ENCODE assay signal across 2 cellular contexts in the genomic region with DNA sequence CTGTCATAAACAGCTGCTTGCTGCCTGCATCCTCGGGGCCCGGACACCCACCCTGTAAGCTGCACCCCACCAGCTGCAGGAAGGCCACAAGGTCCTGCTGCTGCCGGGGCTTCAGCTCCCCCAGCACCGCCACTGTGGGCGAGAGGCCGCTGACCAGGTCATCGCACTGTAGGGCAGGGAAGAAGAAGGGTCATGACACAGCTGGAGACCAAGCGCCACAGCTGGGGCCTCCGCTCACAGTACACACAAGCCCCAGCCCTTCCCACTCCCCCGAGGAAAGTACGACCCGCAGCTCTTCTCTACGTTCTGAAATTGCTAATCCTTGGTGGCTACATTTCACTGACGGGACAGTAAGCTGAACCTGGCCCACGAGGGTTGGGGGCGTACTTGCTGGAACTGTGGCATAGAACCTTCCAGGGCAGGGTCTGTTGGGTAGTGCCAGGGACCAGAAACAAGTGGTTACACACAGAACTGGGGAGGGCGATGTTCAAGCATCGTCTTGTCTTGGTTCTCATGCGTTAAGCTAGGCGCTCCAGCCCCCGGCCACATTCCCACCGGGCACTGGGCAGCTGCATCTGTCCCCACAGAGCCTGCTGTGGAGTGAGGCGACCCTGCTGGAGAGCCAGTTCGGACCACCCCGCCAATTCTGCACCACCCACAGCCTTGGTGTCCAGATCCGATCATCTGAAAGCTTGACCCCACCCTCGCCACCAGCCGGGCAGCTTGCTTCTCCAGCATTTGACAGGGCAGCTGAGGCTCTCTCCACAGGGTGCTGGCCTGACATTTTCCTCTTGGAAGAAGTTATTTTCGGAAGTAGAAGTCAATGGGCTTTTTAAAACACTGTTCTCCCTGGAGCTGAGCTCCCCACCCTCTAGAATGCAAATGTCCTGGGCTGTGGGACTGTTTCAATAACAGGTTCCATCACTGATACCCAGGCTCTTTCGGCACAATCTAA.
A peak's percentile ranks its signal among the peaks of the same experiment; 100 is the strongest.
TF ChIP-seq lines count a peak whose summit lies in the region.

No MANE protein-coding gene starts in this region.

TF ChIP-seq in GM12891, 5 proteins besides CTCF, POLR2A, EP300 and RAD21:
- no peak for TF ChIP-seq PAX5 (IDR thresholded peaks at IDR 0.05; ENCODE audit: insufficient read depth, low read length, severe bottlenecking)
- TF ChIP-seq POU2F2 (IDR thresholded peaks at IDR 0.05; ENCODE audit: low read depth, low read length), result 0 out of 2 replicates have a peak, but pooled peaks have one; percentile 44
- TF ChIP-seq SPI1 (IDR thresholded peaks at IDR 0.05; ENCODE audit: low read depth, low read length), result no peak
- TF ChIP-seq POLR2AphosphoS5 (IDR thresholded peaks at IDR 0.05; ENCODE audit: low read depth, low read length), result peak; percentile 45; the same call in 1 of the 2 replicates
- TF ChIP-seq TAF1 (IDR thresholded peaks at IDR 0.05; ENCODE audit: low read depth, low read length), result no peak

TF ChIP-seq in IMR-90, 13 proteins besides CTCF, POLR2A, EP300 and RAD21:
- TF ChIP-seq CEBPB (IDR thresholded peaks at IDR 0.05; ENCODE audit: low read depth, low read length), result no peak
- TF ChIP-seq NFE2L2 (IDR thresholded peaks at IDR 0.05; ENCODE audit: low read depth, low read length), result no peak
